1 cellular context compared by ENCODE assay signal in the genomic region with DNA sequence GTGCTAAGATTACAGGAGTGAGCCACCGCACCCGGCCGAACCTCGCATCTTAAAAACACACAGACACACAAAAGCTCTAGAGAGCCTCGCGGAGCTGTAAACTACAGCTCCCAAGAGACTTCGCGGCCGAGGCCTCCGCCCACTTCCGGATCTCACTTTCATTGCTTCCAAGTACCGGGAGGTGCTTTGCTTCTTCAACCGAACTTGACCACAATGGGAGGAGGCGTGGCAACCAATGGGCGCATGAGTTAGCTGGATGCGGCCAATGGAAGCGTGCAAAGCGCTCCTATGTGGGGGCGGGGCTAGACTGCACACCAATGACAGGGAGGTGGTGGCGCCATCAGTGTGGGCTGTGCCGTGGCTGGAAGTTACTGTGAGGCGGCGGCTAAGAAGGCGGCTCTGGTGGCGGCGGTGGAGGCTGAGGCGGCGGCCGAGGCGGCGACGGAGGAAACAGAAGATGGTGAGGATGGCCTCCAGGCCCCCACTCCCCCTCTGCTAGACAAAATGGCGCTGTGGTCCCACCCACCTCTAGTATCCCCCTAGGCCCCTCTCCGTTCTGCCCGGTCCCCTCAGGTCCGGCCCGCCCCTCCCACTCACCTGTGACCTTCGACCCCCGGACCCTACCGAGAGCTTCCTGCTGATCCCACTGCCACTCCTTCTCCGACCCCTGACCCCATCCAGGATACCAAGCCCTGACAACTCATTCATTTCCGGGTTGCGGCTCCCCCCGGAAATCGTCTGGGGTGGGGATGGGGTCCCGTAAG.
TF ChIP-seq lines count a peak whose summit lies in the region.

A gene (plus strand): TSS at position 366 of the 764 bp plus-strand sequence. CDS start 92 bp downstream, at position 458.

TF ChIP-seq in GM12878, 131 proteins besides CTCF, POLR2A, EP300 and RAD21 (continued from another document and continues in another):
- TF ChIP-seq, protein P1, sequence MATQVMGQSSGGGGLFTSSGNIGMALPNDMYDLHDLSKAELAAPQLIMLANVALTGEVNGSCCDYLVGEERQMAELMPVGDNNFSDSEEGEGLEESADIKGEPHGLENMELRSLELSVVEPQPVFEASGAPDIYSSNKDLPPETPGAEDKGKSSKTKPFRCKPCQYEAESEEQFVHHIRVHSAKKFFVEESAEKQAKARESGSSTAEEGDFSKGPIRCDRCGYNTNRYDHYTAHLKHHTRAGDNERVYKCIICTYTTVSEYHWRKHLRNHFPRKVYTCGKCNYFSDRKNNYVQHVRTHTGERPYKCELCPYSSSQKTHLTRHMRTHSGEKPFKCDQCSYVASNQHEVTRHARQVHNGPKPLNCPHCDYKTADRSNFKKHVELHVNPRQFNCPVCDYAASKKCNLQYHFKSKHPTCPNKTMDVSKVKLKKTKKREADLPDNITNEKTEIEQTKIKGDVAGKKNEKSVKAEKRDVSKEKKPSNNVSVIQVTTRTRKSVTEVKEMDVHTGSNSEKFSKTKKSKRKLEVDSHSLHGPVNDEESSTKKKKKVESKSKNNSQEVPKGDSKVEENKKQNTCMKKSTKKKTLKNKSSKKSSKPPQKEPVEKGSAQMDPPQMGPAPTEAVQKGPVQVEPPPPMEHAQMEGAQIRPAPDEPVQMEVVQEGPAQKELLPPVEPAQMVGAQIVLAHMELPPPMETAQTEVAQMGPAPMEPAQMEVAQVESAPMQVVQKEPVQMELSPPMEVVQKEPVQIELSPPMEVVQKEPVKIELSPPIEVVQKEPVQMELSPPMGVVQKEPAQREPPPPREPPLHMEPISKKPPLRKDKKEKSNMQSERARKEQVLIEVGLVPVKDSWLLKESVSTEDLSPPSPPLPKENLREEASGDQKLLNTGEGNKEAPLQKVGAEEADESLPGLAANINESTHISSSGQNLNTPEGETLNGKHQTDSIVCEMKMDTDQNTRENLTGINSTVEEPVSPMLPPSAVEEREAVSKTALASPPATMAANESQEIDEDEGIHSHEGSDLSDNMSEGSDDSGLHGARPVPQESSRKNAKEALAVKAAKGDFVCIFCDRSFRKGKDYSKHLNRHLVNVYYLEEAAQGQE (IDR thresholded peaks at IDR 0.05; ENCODE audit: low read depth, low read length): no peak
- 0 out of 2 replicates have a peak, but pooled peaks have one; percentile 9 for TF ChIP-seq PAX5 (IDR thresholded peaks at IDR 0.05; ENCODE audit: borderline replicate concordance, low read depth, low read length)
- TF ChIP-seq ATF7 (IDR thresholded peaks at IDR 0.05; ENCODE audit: low read depth): 0 out of 2 replicates have a peak, but pooled peaks have one; percentile 32
- TF ChIP-seq ZBED1 (IDR thresholded peaks at IDR 0.05; ENCODE audit: borderline replicate concordance): no peak
- TF ChIP-seq, protein P2, sequence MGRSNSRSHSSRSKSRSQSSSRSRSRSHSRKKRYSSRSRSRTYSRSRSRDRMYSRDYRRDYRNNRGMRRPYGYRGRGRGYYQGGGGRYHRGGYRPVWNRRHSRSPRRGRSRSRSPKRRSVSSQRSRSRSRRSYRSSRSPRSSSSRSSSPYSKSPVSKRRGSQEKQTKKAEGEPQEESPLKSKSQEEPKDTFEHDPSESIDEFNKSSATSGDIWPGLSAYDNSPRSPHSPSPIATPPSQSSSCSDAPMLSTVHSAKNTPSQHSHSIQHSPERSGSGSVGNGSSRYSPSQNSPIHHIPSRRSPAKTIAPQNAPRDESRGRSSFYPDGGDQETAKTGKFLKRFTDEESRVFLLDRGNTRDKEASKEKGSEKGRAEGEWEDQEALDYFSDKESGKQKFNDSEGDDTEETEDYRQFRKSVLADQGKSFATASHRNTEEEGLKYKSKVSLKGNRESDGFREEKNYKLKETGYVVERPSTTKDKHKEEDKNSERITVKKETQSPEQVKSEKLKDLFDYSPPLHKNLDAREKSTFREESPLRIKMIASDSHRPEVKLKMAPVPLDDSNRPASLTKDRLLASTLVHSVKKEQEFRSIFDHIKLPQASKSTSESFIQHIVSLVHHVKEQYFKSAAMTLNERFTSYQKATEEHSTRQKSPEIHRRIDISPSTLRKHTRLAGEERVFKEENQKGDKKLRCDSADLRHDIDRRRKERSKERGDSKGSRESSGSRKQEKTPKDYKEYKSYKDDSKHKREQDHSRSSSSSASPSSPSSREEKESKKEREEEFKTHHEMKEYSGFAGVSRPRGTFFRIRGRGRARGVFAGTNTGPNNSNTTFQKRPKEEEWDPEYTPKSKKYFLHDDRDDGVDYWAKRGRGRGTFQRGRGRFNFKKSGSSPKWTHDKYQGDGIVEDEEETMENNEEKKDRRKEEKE (IDR thresholded peaks at IDR 0.05): no peak
- TF ChIP-seq BRCA1 (IDR thresholded peaks at IDR 0.05; ENCODE audit: low read depth, low read length): no peak
- TF ChIP-seq, protein P3, sequence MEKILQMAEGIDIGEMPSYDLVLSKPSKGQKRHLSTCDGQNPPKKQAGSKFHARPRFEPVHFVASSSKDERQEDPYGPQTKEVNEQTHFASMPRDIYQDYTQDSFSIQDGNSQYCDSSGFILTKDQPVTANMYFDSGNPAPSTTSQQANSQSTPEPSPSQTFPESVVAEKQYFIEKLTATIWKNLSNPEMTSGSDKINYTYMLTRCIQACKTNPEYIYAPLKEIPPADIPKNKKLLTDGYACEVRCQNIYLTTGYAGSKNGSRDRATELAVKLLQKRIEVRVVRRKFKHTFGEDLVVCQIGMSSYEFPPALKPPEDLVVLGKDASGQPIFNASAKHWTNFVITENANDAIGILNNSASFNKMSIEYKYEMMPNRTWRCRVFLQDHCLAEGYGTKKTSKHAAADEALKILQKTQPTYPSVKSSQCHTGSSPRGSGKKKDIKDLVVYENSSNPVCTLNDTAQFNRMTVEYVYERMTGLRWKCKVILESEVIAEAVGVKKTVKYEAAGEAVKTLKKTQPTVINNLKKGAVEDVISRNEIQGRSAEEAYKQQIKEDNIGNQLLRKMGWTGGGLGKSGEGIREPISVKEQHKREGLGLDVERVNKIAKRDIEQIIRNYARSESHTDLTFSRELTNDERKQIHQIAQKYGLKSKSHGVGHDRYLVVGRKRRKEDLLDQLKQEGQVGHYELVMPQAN (conservative IDR thresholded peaks at IDR 0.05): peak; percentile 47; the same call in 1 of the 2 replicates
- TF ChIP-seq CEBPB (IDR thresholded peaks at IDR 0.05; ENCODE audit: borderline replicate concordance in 1 of 2, low read depth in 2 of 2, low read length in 2 of 2): no peak
- peak; percentile 77 for TF ChIP-seq RFX5 (IDR thresholded peaks at IDR 0.05; ENCODE audit: low read depth, low read length)
- TF ChIP-seq CBFB (IDR thresholded peaks at IDR 0.05; ENCODE audit: low read depth): peak; percentile 46
- peak; percentile 91 for TF ChIP-seq GABPA (IDR thresholded peaks at IDR 0.05; ENCODE audit: low read depth)
- TF ChIP-seq MTA3 (IDR thresholded peaks at IDR 0.05; ENCODE audit: borderline replicate concordance, low read length): no peak
- no peak for TF ChIP-seq KDM1A (IDR thresholded peaks at IDR 0.05; ENCODE audit: borderline replicate concordance)
- no peak for TF ChIP-seq IKZF2 (IDR thresholded peaks at IDR 0.05)
- TF ChIP-seq SREBF2 (IDR thresholded peaks at IDR 0.05; ENCODE audit: low read length): 0 out of 2 replicates have a peak, but pooled peaks have one; percentile 15
- TF ChIP-seq RCOR1 (conservative IDR thresholded peaks at IDR 0.05; ENCODE audit: low read depth, low read length): no peak
- no peak for TF ChIP-seq CHD1 (IDR thresholded peaks at IDR 0.05; ENCODE audit: low read depth, low read length)
- TF ChIP-seq DPF2 (IDR thresholded peaks at IDR 0.05): no peak
- TF ChIP-seq ZNF622 (IDR thresholded peaks at IDR 0.05): peak; percentile 99
- TF ChIP-seq SUZ12 (IDR thresholded peaks at IDR 0.05; ENCODE audit: unreplicated experiment): no peak
- TF ChIP-seq, protein P4, sequence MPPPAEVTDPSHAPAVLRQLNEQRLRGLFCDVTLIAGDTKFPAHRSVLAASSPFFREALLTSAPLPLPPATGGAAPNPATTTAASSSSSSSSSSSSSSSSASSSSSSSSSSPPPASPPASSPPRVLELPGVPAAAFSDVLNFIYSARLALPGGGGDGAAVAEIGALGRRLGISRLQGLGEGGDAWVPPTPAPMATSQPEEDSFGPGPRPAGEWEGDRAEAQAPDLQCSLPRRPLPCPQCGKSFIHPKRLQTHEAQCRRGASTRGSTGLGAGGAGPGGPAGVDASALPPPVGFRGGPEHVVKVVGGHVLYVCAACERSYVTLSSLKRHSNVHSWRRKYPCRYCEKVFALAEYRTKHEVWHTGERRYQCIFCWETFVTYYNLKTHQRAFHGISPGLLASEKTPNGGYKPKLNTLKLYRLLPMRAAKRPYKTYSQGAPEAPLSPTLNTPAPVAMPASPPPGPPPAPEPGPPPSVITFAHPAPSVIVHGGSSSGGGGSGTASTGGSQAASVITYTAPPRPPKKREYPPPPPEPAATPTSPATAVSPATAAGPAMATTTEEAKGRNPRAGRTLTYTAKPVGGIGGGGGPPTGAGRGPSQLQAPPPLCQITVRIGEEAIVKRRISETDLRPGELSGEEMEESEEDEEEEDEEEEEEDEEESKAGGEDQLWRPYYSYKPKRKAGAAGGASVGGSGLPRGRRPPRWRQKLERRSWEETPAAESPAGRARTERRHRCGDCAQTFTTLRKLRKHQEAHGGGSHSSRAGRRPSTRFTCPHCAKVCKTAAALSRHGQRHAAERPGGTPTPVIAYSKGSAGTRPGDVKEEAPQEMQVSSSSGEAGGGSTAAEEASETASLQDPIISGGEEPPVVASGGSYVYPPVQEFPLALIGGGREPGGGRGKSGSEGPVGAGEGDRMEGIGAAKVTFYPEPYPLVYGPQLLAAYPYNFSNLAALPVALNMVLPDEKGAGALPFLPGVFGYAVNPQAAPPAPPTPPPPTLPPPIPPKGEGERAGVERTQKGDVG (CRISPR knock-in tag; IDR thresholded peaks at IDR 0.05): no peak
- peak; percentile 89 for TF ChIP-seq CREB1 (IDR thresholded peaks at IDR 0.05; ENCODE audit: low read depth)
- TF ChIP-seq YBX1 (IDR thresholded peaks at IDR 0.05): no peak
- no peak for TF ChIP-seq JUNB (IDR thresholded peaks at IDR 0.05)
- TF ChIP-seq, protein P5, sequence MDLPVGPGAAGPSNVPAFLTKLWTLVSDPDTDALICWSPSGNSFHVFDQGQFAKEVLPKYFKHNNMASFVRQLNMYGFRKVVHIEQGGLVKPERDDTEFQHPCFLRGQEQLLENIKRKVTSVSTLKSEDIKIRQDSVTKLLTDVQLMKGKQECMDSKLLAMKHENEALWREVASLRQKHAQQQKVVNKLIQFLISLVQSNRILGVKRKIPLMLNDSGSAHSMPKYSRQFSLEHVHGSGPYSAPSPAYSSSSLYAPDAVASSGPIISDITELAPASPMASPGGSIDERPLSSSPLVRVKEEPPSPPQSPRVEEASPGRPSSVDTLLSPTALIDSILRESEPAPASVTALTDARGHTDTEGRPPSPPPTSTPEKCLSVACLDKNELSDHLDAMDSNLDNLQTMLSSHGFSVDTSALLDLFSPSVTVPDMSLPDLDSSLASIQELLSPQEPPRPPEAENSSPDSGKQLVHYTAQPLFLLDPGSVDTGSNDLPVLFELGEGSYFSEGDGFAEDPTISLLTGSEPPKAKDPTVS (IDR thresholded peaks at IDR 0.05; ENCODE audit: low read depth, low read length): 0 out of 2 replicates have a peak, but pooled peaks have one; percentile 40
- TF ChIP-seq, protein P6, sequence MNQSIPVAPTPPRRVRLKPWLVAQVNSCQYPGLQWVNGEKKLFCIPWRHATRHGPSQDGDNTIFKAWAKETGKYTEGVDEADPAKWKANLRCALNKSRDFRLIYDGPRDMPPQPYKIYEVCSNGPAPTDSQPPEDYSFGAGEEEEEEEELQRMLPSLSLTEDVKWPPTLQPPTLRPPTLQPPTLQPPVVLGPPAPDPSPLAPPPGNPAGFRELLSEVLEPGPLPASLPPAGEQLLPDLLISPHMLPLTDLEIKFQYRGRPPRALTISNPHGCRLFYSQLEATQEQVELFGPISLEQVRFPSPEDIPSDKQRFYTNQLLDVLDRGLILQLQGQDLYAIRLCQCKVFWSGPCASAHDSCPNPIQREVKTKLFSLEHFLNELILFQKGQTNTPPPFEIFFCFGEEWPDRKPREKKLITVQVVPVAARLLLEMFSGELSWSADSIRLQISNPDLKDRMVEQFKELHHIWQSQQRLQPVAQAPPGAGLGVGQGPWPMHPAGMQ (IDR thresholded peaks at IDR 0.05; ENCODE audit: borderline replicate concordance): no peak
- TF ChIP-seq NFXL1 (IDR thresholded peaks at IDR 0.05; ENCODE audit: borderline replicate concordance): no peak
- peak; percentile 88 for TF ChIP-seq NFYA (IDR thresholded peaks at IDR 0.05; ENCODE audit: borderline replicate concordance, low read depth, low read length)
- TF ChIP-seq CBX3 (IDR thresholded peaks at IDR 0.05; ENCODE audit: borderline replicate concordance, low read depth): no peak
- TF ChIP-seq BACH1 (IDR thresholded peaks at IDR 0.05; ENCODE audit: borderline replicate concordance): 0 out of 2 replicates have a peak, but pooled peaks have one; percentile 15
- no peak for TF ChIP-seq BCL11A (IDR thresholded peaks at IDR 0.05; ENCODE audit: low read depth, low read length)
- no peak for TF ChIP-seq PAX8 (IDR thresholded peaks at IDR 0.05)
- TF ChIP-seq STAT1 (conservative IDR thresholded peaks at IDR 0.05): no peak
- TF ChIP-seq SMARCA5 (IDR thresholded peaks at IDR 0.05): peak; percentile 30; the same call in 1 of the 2 replicates
- TF ChIP-seq, protein P7, sequence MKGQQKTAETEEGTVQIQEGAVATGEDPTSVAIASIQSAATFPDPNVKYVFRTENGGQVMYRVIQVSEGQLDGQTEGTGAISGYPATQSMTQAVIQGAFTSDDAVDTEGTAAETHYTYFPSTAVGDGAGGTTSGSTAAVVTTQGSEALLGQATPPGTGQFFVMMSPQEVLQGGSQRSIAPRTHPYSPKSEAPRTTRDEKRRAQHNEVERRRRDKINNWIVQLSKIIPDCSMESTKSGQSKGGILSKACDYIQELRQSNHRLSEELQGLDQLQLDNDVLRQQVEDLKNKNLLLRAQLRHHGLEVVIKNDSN (IDR thresholded peaks at IDR 0.05; ENCODE audit: borderline replicate concordance, extremely low read length, insufficient read depth, low read depth, low read length): no peak
- TF ChIP-seq EZH2 (IDR thresholded peaks at IDR 0.05; ENCODE audit: borderline replicate concordance, control insufficient read depth, low read depth, low read length): no peak
- TF ChIP-seq WRNIP1 (IDR thresholded peaks at IDR 0.05; ENCODE audit: borderline replicate concordance, low read depth, low read length): no peak
